ENCODE assay signal across 12 cellular contexts in the genomic region with DNA sequence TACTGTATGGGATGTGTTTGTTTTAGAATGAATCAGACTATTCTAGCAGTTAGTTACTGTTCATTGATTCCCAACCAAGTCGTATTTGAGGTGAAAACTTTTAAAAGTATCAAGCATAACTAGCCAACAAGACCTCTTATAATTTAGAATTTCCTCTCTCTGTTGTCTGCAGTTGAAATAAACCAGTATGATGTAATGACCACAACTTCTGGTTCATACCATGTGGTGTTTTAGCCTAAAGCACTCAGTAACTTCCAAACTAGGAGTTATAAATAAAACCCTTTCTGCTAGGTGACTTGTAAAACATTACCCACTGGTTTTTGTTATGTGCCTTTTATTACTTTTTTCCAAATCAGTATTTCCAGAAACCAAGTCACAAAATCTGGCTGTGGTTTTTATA. TPM values are rescaled to one million over a fixed set of nuclear protein-coding genes. Genes with fewer than 3 reads are reported as not detected.
A peak's percentile ranks its signal among the peaks of the same experiment; 100 is the strongest.
DNase-seq lines count a peak whose midpoint lies in the region; ATAC-seq, FAIRE-seq and TF ChIP-seq lines count a peak whose summit lies in the region.
"Had no signal": no experiment of that assay in that cellular context is flagged by ENCODE, and none has a peak within 500 bp of the region (broad histone marks: within the 10 kb centered on the region; RNA-seq: fewer than 3 reads in every experiment).

No MANE protein-coding gene starts in this region.

- peaks cover 9% of the 10 kb centered on the region for H3K4me1 ChIP-seq in astrocyte (ENCODE audit: insufficient read depth, low read length)
- no peaks in the 10 kb centered on the region for H3K4me1 ChIP-seq in thyroid gland
- H3K4me1 ChIP-seq: vagina had no signal

- no peak overlapping the region for H3K4me3 ChIP-seq in astrocyte (ENCODE audit: insufficient read depth, low read depth, low read length)
- no peak overlapping the region for H3K4me3 ChIP-seq in thyroid gland (replicated peaks in 1 of 3)
- H3K4me3 ChIP-seq: vagina had no signal

- H3K9ac ChIP-seq in astrocyte (ENCODE audit: low read length) = no peak overlapping the region

- WGBS in thyroid gland, 2 donors = 60 to 86% methylated on average over 1 of the region's 1 CpG

- no peaks in the 10 kb centered on the region for H3K36me3 Mint-ChIP-seq in astrocyte (ENCODE audit: low read depth, unreplicated experiment)

- no peaks in the 10 kb centered on the region for H3K9me3 ChIP-seq in astrocyte (ENCODE audit: insufficient read depth, low read depth, low read length)
- H3K9me3 ChIP-seq in thyroid gland = no peaks in the 10 kb centered on the region
- H3K9me3 ChIP-seq: vagina had no signal

- H3K4me3 Mint-ChIP-seq in astrocyte (ENCODE audit: unreplicated experiment) = no peak overlapping the region

- TF ChIP-seq POLR2A in thyroid gland (IDR thresholded peaks at IDR 0.05) = no peak

- intact Hi-C loops in thyroid gland (cut with DNase I) = no loop called here

- no peak overlapping the region for H3K27ac ChIP-seq in astrocyte (ENCODE audit: low read depth, low read length)
- H3K27ac ChIP-seq in thyroid gland = no peak overlapping the region
- H3K27ac ChIP-seq: vagina had no signal

- H3K27me3 ChIP-seq in astrocyte (ENCODE audit: insufficient read depth, low read length) (no peaks in the 10 kb centered on the region), thyroid gland (no peaks in the 10 kb centered on the region)
- H3K27me3 ChIP-seq: vagina had no signal

- peaks cover 18% of the 10 kb centered on the region for H3K4me1 Mint-ChIP-seq in astrocyte (ENCODE audit: low read depth, unreplicated experiment)

- H3K36me3 ChIP-seq in astrocyte (ENCODE audit: insufficient read depth, low read length) (no peaks in the 10 kb centered on the region), thyroid gland (no peaks in the 10 kb centered on the region)
- H3K36me3 ChIP-seq: vagina had no signal

- peak; percentile 67 for ATAC-seq in GM18870 (IDR thresholded peaks at IDR 0.05; ENCODE audit: unreplicated experiment)
- peak; percentile 76 for ATAC-seq in HG03354 (IDR thresholded peaks at IDR 0.05; ENCODE audit: poor library complexity, severe bottlenecking, unreplicated experiment)
- ATAC-seq in GM19467 (IDR thresholded peaks at IDR 0.05; ENCODE audit: unreplicated experiment) = no peak

- H4K20me1 ChIP-seq in astrocyte (ENCODE audit: insufficient read depth, low read length) = no peaks in the 10 kb centered on the region

- no peak for FAIRE-seq in astrocyte (lab: Jason Lieb, UNC)

- DNase-seq in A172 (ENCODE audit: low spot score) (peak; percentile 63), astrocyte (ENCODE audit: low read depth) (peak; percentile 83), superior temporal gyrus (ENCODE audit: extremely low spot score) (no peak), thyroid gland (no peak), DMS153 treated with DMSO at 0.1 percent for 48 hours (lab: John Stamatoyannopoulos, UW; ENCODE audit: unreplicated experiment) (no peak)
- DNase-seq: NCI-H1436, nucleus accumbens, SHP77 treated with DMSO at 0.1 percent for 48 hours had no signal

- no peaks in the 10 kb centered on the region for H3K9me3 Mint-ChIP-seq in astrocyte (ENCODE audit: unreplicated experiment)

- no peaks in the 10 kb centered on the region for H3K79me2 ChIP-seq in astrocyte (ENCODE audit: insufficient read depth, low read length)

- no peaks in the 10 kb centered on the region for H3K27me3 Mint-ChIP-seq in astrocyte (ENCODE audit: low read depth, unreplicated experiment)

- peak overlapping the region; percentile 94 for H3K27ac Mint-ChIP-seq in astrocyte (ENCODE audit: unreplicated experiment)

- TF ChIP-seq CTCF in astrocyte (IDR thresholded peaks at IDR 0.05; ENCODE audit: insufficient read depth, low read depth, low read length) (no peak), thyroid gland (IDR thresholded peaks at IDR 0.05) (no peak)

- H3K4me2 ChIP-seq in astrocyte (ENCODE audit: low read length) = no peak overlapping the region

- H2AFZ ChIP-seq in astrocyte (ENCODE audit: low read depth, low read length) = no peak overlapping the region

RNA-seq across cellular contexts. Expression of a gene that starts 19.8 kb away (rescaled TPM):
- not detected in 2 replicates for total RNA-seq in A172 (2014; rRNA removed; shearing (Covaris generic))
- total RNA-seq in astrocyte (not detected in 2 replicates), thyroid gland (1 to 10 TPM in 2 of 4 donors, under 1 TPM in 2; 0.49 to 1.8 (median 1.1) TPM)

RNA-seq across cellular contexts. Expression of a gene that starts 56.5 kb away (rescaled TPM):
- 0.31 and 1.3 TPM in 2 replicates for total RNA-seq in A172 (2014; rRNA removed; shearing (Covaris generic))
- total RNA-seq in astrocyte = 0.43 and 0.84 TPM in 2 replicates
- 1 to 10 TPM; 2.4 to 6.8 (median 5.8) TPM for total RNA-seq in thyroid gland

Comparison
In these comparisons a context has a peak if more than half of its experiments do, and no peak if none do; other contexts are left out.
1. DNase-seq: peak in A172 (single experiment) and astrocyte (single experiment); none in superior temporal gyrus (single experiment), thyroid gland (0 of 2) and DMS153 treated with DMSO at 0.1 percent for 48 hours (single experiment).